Comparison of ENCODE assay signal across 18 cellular contexts in the genomic region with DNA sequence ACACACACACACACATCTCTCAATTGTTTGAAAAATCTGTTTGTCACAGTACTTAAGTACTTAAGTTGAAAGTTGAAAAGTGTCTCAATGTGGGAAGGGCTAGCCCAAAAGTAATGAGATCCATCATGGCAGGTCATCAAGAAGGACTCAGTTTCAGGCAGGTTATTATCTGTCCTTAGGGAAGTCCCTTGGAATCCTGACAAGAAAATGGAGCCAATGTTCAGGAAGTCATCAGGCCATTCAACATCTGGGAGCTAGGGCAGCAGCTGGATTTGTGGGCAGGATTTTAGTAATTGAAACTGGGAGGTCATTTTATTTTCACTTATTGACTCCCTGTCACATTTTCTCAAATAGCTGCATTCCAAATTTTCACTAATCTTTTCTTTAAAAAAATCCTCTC. TPM values are rescaled to one million over a fixed set of nuclear protein-coding genes. Genes with fewer than 3 reads are reported as not detected.
DNase-seq lines count a peak whose midpoint lies in the region; ATAC-seq, FAIRE-seq and TF ChIP-seq lines count a peak whose summit lies in the region.
"Had no signal": no experiment of that assay in that cellular context is flagged by ENCODE, and none has a peak within 500 bp of the region (broad histone marks: within the 10 kb centered on the region; RNA-seq: fewer than 3 reads in every experiment).

No MANE protein-coding gene starts in this region.

- FAIRE-seq in endothelial cell of umbilical vein (lab: Jason Lieb, UNC), result peak; percentile 46

- intact Hi-C loops in Panc1 (cut with micrococcal nuclease; ENCODE audit: unreplicated experiment) (no loop called here), endothelial cell of umbilical vein (cut with micrococcal nuclease) (no loop called here)

- peak overlapping the region; percentile 5 for H3K4me3 Mint-ChIP-seq in type B pancreatic cell
- H3K4me3 Mint-ChIP-seq: CD4-positive, CD25-positive, alpha-beta regulatory T cell; naive thymus-derived CD8-positive, alpha-beta T cell; WTC11 had no signal

- H3K36me3 Mint-ChIP-seq in type B pancreatic cell, result no peaks in the 10 kb centered on the region
- H3K36me3 Mint-ChIP-seq: CD4-positive, CD25-positive, alpha-beta regulatory T cell; naive thymus-derived CD8-positive, alpha-beta T cell; WTC11 had no signal

- H3K4me3 ChIP-seq in Panc1 (ENCODE audit: low read depth in 2 of 2, low read length in 2 of 2) (no peak overlapping the region), endothelial cell of umbilical vein (replicated peaks in 1 of 3; ENCODE audit: insufficient read depth in 1 of 3, low read depth in 1 of 3, low read length in 3 of 3) (no peak overlapping the region), mesenchymal stem cell (ENCODE audit: insufficient read depth in 1 of 2, low read depth in 1 of 2, low read length in 2 of 2) (no peak overlapping the region)
- H3K4me3 ChIP-seq: esophagus muscularis mucosa, left lung had no signal

- peak overlapping the region in 1 of 2 experiments; percentile 63 for H2BK12ac ChIP-seq in mesenchymal stem cell (ENCODE audit: low read length in 2 of 2)

- peak overlapping the region; percentile 19 for H4K8ac ChIP-seq in mesenchymal stem cell (ENCODE audit: low read length)

- H3K27ac ChIP-seq in Panc1 (ENCODE audit: low read length) (0 out of 2 replicates have a peak overlapping the region, but pooled peaks have one; percentile 46), endothelial cell of umbilical vein (ENCODE audit: insufficient read depth, low read depth, low read length) (no peak overlapping the region), mesenchymal stem cell (ENCODE audit: low read length, poor library complexity, severe bottlenecking) (peak overlapping the region; percentile 76)

- peaks cover 4% of the 10 kb centered on the region for H3K9me3 Mint-ChIP-seq in type B pancreatic cell
- H3K9me3 Mint-ChIP-seq: naive thymus-derived CD8-positive, alpha-beta T cell; WTC11 had no signal

- no peak overlapping the region for H3K27ac Mint-ChIP-seq in type B pancreatic cell
- H3K27ac Mint-ChIP-seq: CD4-positive, CD25-positive, alpha-beta regulatory T cell; naive thymus-derived CD8-positive, alpha-beta T cell; WTC11 had no signal

- H3K9me3 ChIP-seq in Panc1 (ENCODE audit: control insufficient read depth, insufficient read depth, low read depth, low read length) (no peaks in the 10 kb centered on the region), endothelial cell of umbilical vein (replicated peaks; ENCODE audit: control insufficient read depth, insufficient read depth, low read length) (no peaks in the 10 kb centered on the region), mesenchymal stem cell (ENCODE audit: control insufficient read depth, low read length) (no peaks in the 10 kb centered on the region)
- H3K9me3 ChIP-seq: esophagus muscularis mucosa, left lung had no signal

- peaks cover 46% of the 10 kb centered on the region for H3K4me1 Mint-ChIP-seq in type B pancreatic cell (ENCODE audit: unreplicated experiment)
- H3K4me1 Mint-ChIP-seq: CD4-positive, CD25-positive, alpha-beta regulatory T cell had no signal

- no peaks in the 10 kb centered on the region for H4K20me1 ChIP-seq in endothelial cell of umbilical vein (replicated peaks; ENCODE audit: control insufficient read depth, extremely low read depth, insufficient read depth, low read length)

- peak overlapping the region in 1 of 2 experiments; percentile 28 for H3K4ac ChIP-seq in mesenchymal stem cell (ENCODE audit: low read depth in 1 of 2, low read length in 2 of 2)

- POLR2A ChIA-PET in Panc1 (lab: Charles Lee) (no interaction called here), endothelial cell of umbilical vein (lab: Charles Lee) (no interaction called here)

- CTCF ChIA-PET in Panc1 (lab: Charles Lee), result no interaction called here
- CTCF ChIA-PET in endothelial cell of umbilical vein (lab: Charles Lee), result interaction anchor here (0.7 to 1.0 kb wide), 2 partner anchors 55 to 199 kb away, joined by 3 read pairs; no protein-coding TSS in a partner anchor

- H2AFZ ChIP-seq in endothelial cell of umbilical vein (ENCODE audit: low read depth, low read length), result no peak overlapping the region
- no peak overlapping the region for H2AFZ ChIP-seq in mesenchymal stem cell (ENCODE audit: low read depth, low read length)

- dilution Hi-C loops in endothelial cell of umbilical vein (cut with MboI; ENCODE audit: extremely low pct_ligation_motif_present, low sequenced_read_pairs), result no loop called here

- in situ Hi-C loops in Panc1 (cut with HindIII; ENCODE audit: low pct_unique_long_range_greater_than_20kb, low sequenced_read_pairs), result no loop called here

- H3K23ac ChIP-seq in mesenchymal stem cell (ENCODE audit: low read length in 2 of 2), result no peak overlapping the region

- no peak overlapping the region for H2BK15ac ChIP-seq in mesenchymal stem cell (ENCODE audit: low read depth, poor library complexity, severe bottlenecking)

- no peaks in the 10 kb centered on the region for H3K79me2 ChIP-seq in endothelial cell of umbilical vein (ENCODE audit: control insufficient read depth, insufficient read depth, low read length)

- H2BK120ac ChIP-seq in mesenchymal stem cell (ENCODE audit: low read depth, low read length), result no peak overlapping the region

- no peaks in the 10 kb centered on the region for H3K27me3 Mint-ChIP-seq in type B pancreatic cell
- H3K27me3 Mint-ChIP-seq: CD4-positive, CD25-positive, alpha-beta regulatory T cell had no signal

- no peak for ATAC-seq in Panc1
- ATAC-seq in GM21723 (IDR thresholded peaks at IDR 0.05; ENCODE audit: unreplicated experiment), result no peak
- ATAC-seq: naive thymus-derived CD8-positive, alpha-beta T cell; WTC11 had no signal

- peaks cover 4% of the 10 kb centered on the region for H3K79me1 ChIP-seq in mesenchymal stem cell (replicated peaks; ENCODE audit: low read length, poor library complexity, severe bottlenecking)

- no peak overlapping the region for H4K91ac ChIP-seq in mesenchymal stem cell (ENCODE audit: low read length)

- H3K4me2 ChIP-seq in endothelial cell of umbilical vein (ENCODE audit: insufficient read depth, low read length), result no peak overlapping the region
- H3K4me2 ChIP-seq in mesenchymal stem cell (ENCODE audit: low read length, poor library complexity, severe bottlenecking), result no peak overlapping the region

- BruUV-seq in Panc1 (replicated peaks; lab: Mats Ljungman, UMichigan) (no TSS peak), endothelial cell of umbilical vein (replicated peaks; lab: Mats Ljungman, UMichigan) (no TSS peak)

- H3K36me3 ChIP-seq in Panc1 (ENCODE audit: control insufficient read depth, insufficient read depth, low read length) (peaks cover 10% of the 10 kb centered on the region), endothelial cell of umbilical vein (ENCODE audit: control insufficient read depth in 2 of 2, extremely low read depth in 1 of 2, insufficient read depth in 2 of 2, low read length in 2 of 2) (no peaks in the 10 kb centered on the region), mesenchymal stem cell (ENCODE audit: control insufficient read depth in 1 of 2, insufficient read depth in 2 of 2, low read depth in 1 of 2, low read length in 2 of 2) (peaks cover 8% of the 10 kb centered on the region in 2 experiments)
- H3K36me3 ChIP-seq: left lung had no signal

- no peak for TF ChIP-seq CTCF in Panc1 (IDR thresholded peaks at IDR 0.05)
- no peak for TF ChIP-seq CTCF in endothelial cell of umbilical vein (IDR thresholded peaks at IDR 0.05; ENCODE audit: extremely low read depth in 1 of 2, insufficient read depth in 1 of 2, low read depth in 1 of 2, low read length in 2 of 2)
- TF ChIP-seq CTCF in type B pancreatic cell (conservative IDR thresholded peaks at IDR 0.05), result no peak

- no peaks in the 10 kb centered on the region for H3K9me1 ChIP-seq in endothelial cell of umbilical vein (replicated peaks; ENCODE audit: control insufficient read depth, extremely low read depth, insufficient read depth, low read length)

- H3K27me3 ChIP-seq in Panc1 (ENCODE audit: control insufficient read depth, insufficient read depth, low read length), result no peaks in the 10 kb centered on the region
- H3K27me3 ChIP-seq in endothelial cell of umbilical vein (ENCODE audit: control insufficient read depth in 2 of 2, insufficient read depth in 2 of 2, low read length in 2 of 2), result no peaks in the 10 kb centered on the region
- no peaks in the 10 kb centered on the region for H3K27me3 ChIP-seq in mesenchymal stem cell (ENCODE audit: control insufficient read depth in 1 of 2, insufficient read depth in 1 of 2, low read length in 2 of 2)
- H3K27me3 ChIP-seq: esophagus muscularis mucosa, left lung had no signal

- H3K9ac ChIP-seq in endothelial cell of umbilical vein (replicated peaks; ENCODE audit: extremely low read depth, insufficient read depth, low read length) (no peak overlapping the region), mesenchymal stem cell (ENCODE audit: low read length) (no peak overlapping the region)

- peak overlapping the region; percentile 97 for H2AK5ac ChIP-seq in mesenchymal stem cell (ENCODE audit: low read length, severe bottlenecking)

- H3K14ac ChIP-seq in mesenchymal stem cell (ENCODE audit: low read length in 2 of 2), result no peak overlapping the region

- H3K4me1 ChIP-seq in Panc1 (ENCODE audit: control insufficient read depth, insufficient read depth, low read length), result peaks cover 11% of the 10 kb centered on the region
- H3K4me1 ChIP-seq in endothelial cell of umbilical vein (ENCODE audit: control insufficient read depth, extremely low read depth, insufficient read depth, low read length), result peaks cover 6% of the 10 kb centered on the region
- H3K4me1 ChIP-seq in mesenchymal stem cell (ENCODE audit: control insufficient read depth, insufficient read depth, low read depth, low read length), result peaks cover 4% of the 10 kb centered on the region
- H3K4me1 ChIP-seq: left lung had no signal

- H2BK5ac ChIP-seq in mesenchymal stem cell (ENCODE audit: low read depth, low read length, poor library complexity, severe bottlenecking), result no peak overlapping the region

- TF ChIP-seq POLR2A in endothelial cell of umbilical vein (IDR thresholded peaks at IDR 0.05; ENCODE audit: low read depth, low read length), result no peak

- DNase-seq in Panc1 (ENCODE audit: low read depth, low spot score) (no peak), endothelial cell of umbilical vein (ENCODE audit: low read depth, low spot score) (no peak), mesenchymal stem cell (peak; percentile 35), type B pancreatic cell (ENCODE audit: extremely low spot score, unreplicated experiment) (no peak), mucosa of gallbladder (ENCODE audit: low spot score) (no peak), NCI-H446 treated with DMSO at 0.1 percent for 48 hours (lab: John Stamatoyannopoulos, UW) (no peak)
- DNase-seq: activated effector memory CD4-positive, alpha-beta T cell treated with anti-CD3 and anti-CD28 coated beads, Interleukin-2, amount 50 U/mL, for 16 hours; anterior cingulate cortex; CD4-positive, CD25-positive, alpha-beta regulatory T cell; left lung; naive thymus-derived CD8-positive, alpha-beta T cell; NCI-H2029 treated with DMSO at 0.1 percent for 48 hours; NCI-H526 treated with DMSO at 0.1 percent for 48 hours; OCI-M1; stimulated activated CD4-positive, alpha-beta T cell treated with anti-CD3 and anti-CD28 coated beads, Interleukin-2, amount 100 ng/mL, for 24 hours had no signal

- peak overlapping the region in 1 of 2 experiments; percentile 62 for H3K18ac ChIP-seq in mesenchymal stem cell (ENCODE audit: low read depth in 1 of 2, low read length in 2 of 2)

RNA-seq across cellular contexts. Expression of gene MSRB3, which starts 56.1 kb away (rescaled TPM):
- total RNA-seq in Panc1 (2021; ENCODE audit: unreplicated experiment) (89.7 TPM), endothelial cell of umbilical vein (59.3 and 63.7 TPM in 2 replicates), type B pancreatic cell (ENCODE audit: low replicate concordance) (2.2 and 12.8 TPM in 2 replicates), mucosa of gallbladder (95.3 TPM)
- polyA plus RNA-seq in Panc1 (2012; ENCODE audit: insufficient read length), result 49.1 TPM
- 17.4 and 20.0 TPM in 2 replicates for polyA plus RNA-seq in endothelial cell of umbilical vein
- polyA plus RNA-seq in endothelial cell of umbilical vein (2011; cell fraction: cytosol; rRNA removed), result 25.0 and 28.7 TPM in 2 replicates
- polyA plus RNA-seq in endothelial cell of umbilical vein (2011; cell fraction: nucleus; rRNA removed), result 31.3 and 37.3 TPM in 2 replicates
- polyA plus RNA-seq in endothelial cell of umbilical vein (2012), result 37.8 and 47.1 TPM in 2 replicates
- polyA minus RNA-seq in endothelial cell of umbilical vein, result 81.3 and 93.1 TPM in 2 replicates
- 5.6 TPM for polyA minus RNA-seq in endothelial cell of umbilical vein (2011; cell fraction: cytosol; rRNA and poly(A)+ RNA removed)
- 125 and 160 TPM in 2 replicates for polyA minus RNA-seq in endothelial cell of umbilical vein (2011; cell fraction: nucleus; rRNA and poly(A)+ RNA removed)
- polyA plus RNA-seq in mesenchymal stem cell (2013, experiment 1 of 2), result 44.1 TPM
- polyA plus RNA-seq in mesenchymal stem cell (2013, experiment 2 of 2), result 46.1 TPM
- total RNA-seq: naive thymus-derived CD8-positive, alpha-beta T cell had no signal
- polyA plus RNA-seq: CD4-positive, CD25-positive, alpha-beta regulatory T cell; naive thymus-derived CD8-positive, alpha-beta T cell had no signal
